Comparison of ENCODE assay signal across 9 cellular contexts in genomic region chr19:47419037-47419783, GRCh38. TPM values are rescaled to one million over a fixed set of nuclear protein-coding genes. Genes with fewer than 3 reads are reported as not detected.
DNase-seq lines count a peak whose midpoint lies in the region; ATAC-seq, FAIRE-seq and TF ChIP-seq lines count a peak whose summit lies in the region.
"Had no signal": no experiment of that assay in that cellular context is flagged by ENCODE, and none has a peak within 500 bp of the region (broad histone marks: within the 10 kb centered on the region; RNA-seq: fewer than 3 reads in every experiment).

MEIS3 (minus strand) TSS chr19:47419527; CDS start chr19:47419081, 446 bp downstream.

- H3K4me2 ChIP-seq in GM23248 (ENCODE audit: unreplicated experiment) (peak within 1 kb of the TSS; percentile 99), SK-N-SH (peak within 1 kb of the TSS; percentile 99)

- H2AFZ ChIP-seq in GM23248 (0 out of 2 replicates have a peak within 1 kb of the TSS, but pooled peaks have one; percentile 32), SK-N-SH (ENCODE audit: low read depth) (0 out of 2 replicates have a peak within 1 kb of the TSS, but pooled peaks have one; percentile 16)

- H3K9me2 ChIP-seq in GM23248 (ENCODE audit: insufficient read depth) (no peaks in the 10 kb centered on the region), SK-N-SH (no peaks in the 10 kb centered on the region)

- WGBS in GM23248 (ENCODE audit: low coverage in 1 of 2, low lambda C conversion rate in 2 of 2, missing lambda C conversion rate in 2 of 2), 2 experiments, result 1 to 4% methylated on average over 4 to 24 of the region's 69 CpGs
- WGBS in SK-N-SH (ENCODE audit: low lambda C conversion rate), result 17% methylated on average over 7 of the region's 69 CpGs
- WGBS in small intestine, 3 donors, result 0 to 4% (median 2%) methylated on average over 12 to 69 of the region's 69 CpGs

- POLR2A ChIA-PET in SK-N-SH (lab: Yijun Ruan, JAX), result interaction anchor here (0.7 to 1.0 kb wide), 2 partner anchors 9 to 218 kb away, joined by 3 to 4 read pairs; no protein-coding TSS in a partner anchor

- H3K27ac ChIP-seq in GM23248 (no peak within 1 kb of the TSS), SK-N-SH (ENCODE audit: low read depth in 2 of 2, low read length in 1 of 2) (peak within 1 kb of the TSS in 1 of 2 experiments; percentile 64; a peak in 2 of 4 replicates), small intestine (ENCODE audit: low read depth in 1 of 2, low read length in 1 of 2) (no peak within 1 kb of the TSS)

- no peak for TF ChIP-seq EP300 in SK-N-SH (IDR thresholded peaks at IDR 0.05; ENCODE audit: borderline replicate concordance in 1 of 2, low read depth in 1 of 2, low read length in 1 of 2)

- TF ChIP-seq CTCF in SK-N-SH (IDR thresholded peaks at IDR 0.05), result no peak

- intact Hi-C loops in left ventricle myocardium superior (cut with micrococcal nuclease), result no loop called here

- TF ChIP-seq RAD21 in SK-N-SH (IDR thresholded peaks at IDR 0.05; ENCODE audit: low read length), result no peak

- H3K79me2 ChIP-seq in GM23248 (ENCODE audit: insufficient read depth) (0 out of 2 replicates have a peak, but pooled peaks cover 6% of the 10 kb centered on the region), SK-N-SH (ENCODE audit: insufficient read depth) (peaks cover 21% of the 10 kb centered on the region)

- H3F3A ChIP-seq in GM23248 (ENCODE audit: insufficient read depth), result no peaks in the 10 kb centered on the region
- peaks cover 5% of the 10 kb centered on the region for H3F3A ChIP-seq in SK-N-SH (replicated peaks; ENCODE audit: insufficient read depth)

- in situ Hi-C loops in GM23248 (cut with MboI), result no loop called here

- CTCF ChIA-PET in SK-N-SH (lab: Yijun Ruan, JAX), result interaction anchor here (1.0 kb wide), 1 partner anchor 28 kb away, joined by 6 read pairs; no protein-coding TSS in a partner anchor

- H3K36me3 ChIP-seq in GM23248 (ENCODE audit: low read depth), result peaks cover 2% of the 10 kb centered on the region; the same call in 1 of the 2 replicates
- peaks cover 2 to 5% of the 10 kb centered on the region in 2 experiments for H3K36me3 ChIP-seq in SK-N-SH (replicated peaks in 1 of 2; ENCODE audit: control insufficient read depth in 1 of 2, insufficient read depth in 2 of 2, low read length in 1 of 2)
- no peaks in the 10 kb centered on the region for H3K36me3 ChIP-seq in small intestine (ENCODE audit: control insufficient read depth in 2 of 2, insufficient read depth in 2 of 2, low read length in 2 of 2)

- H3K4me3 ChIP-seq in GM23248 (peak within 1 kb of the TSS; percentile 91), SK-N-SH (ENCODE audit: low read depth in 2 of 2, low read length in 1 of 2) (peak within 1 kb of the TSS; percentile 65 to 73), small intestine (ENCODE audit: low read depth in 1 of 2, low read length in 2 of 2) (peak within 1 kb of the TSS; percentile 11 to 40)

- H3K9ac ChIP-seq in GM23248, result peak within 1 kb of the TSS; percentile 73
- H3K9ac ChIP-seq in SK-N-SH, result peak within 1 kb of the TSS; percentile 74

- H4K20me1 ChIP-seq in GM23248 (ENCODE audit: insufficient read depth) (no peaks in the 10 kb centered on the region), SK-N-SH (ENCODE audit: insufficient read depth) (peaks cover 25% of the 10 kb centered on the region)

- DNase-seq in GM23248, result peak; percentile 42
- peak; percentile 81 for DNase-seq in SK-N-SH
- no peak for DNase-seq in left ventricle myocardium superior
- DNase-seq in small intestine, result no peak
- no peak for DNase-seq in NCI-H510A treated with DMSO at 0.1 percent for 48 hours (lab: John Stamatoyannopoulos, UW)
- no peak for DNase-seq in germinal center (ENCODE audit: low spot score)
- DNase-seq: HCEC 1CT had no signal

- FAIRE-seq in small intestine (lab: Jason Lieb, UNC), result no peak

- H3K4me1 ChIP-seq in GM23248 (ENCODE audit: insufficient read depth), result peaks cover 4% of the 10 kb centered on the region; the same call in 1 of the 2 replicates
- peaks cover 26 to 37% of the 10 kb centered on the region in 2 experiments; a peak in 3 of 4 replicates for H3K4me1 ChIP-seq in SK-N-SH (ENCODE audit: control insufficient read depth in 1 of 2, insufficient read depth in 2 of 2, low read depth in 1 of 2, low read length in 1 of 2)
- H3K4me1 ChIP-seq in small intestine (ENCODE audit: control insufficient read depth in 2 of 2, insufficient read depth in 1 of 2, low read depth in 1 of 2, low read length in 1 of 2), result no peaks in the 10 kb centered on the region

- peak; percentile 9 for ATAC-seq in left ventricle myocardium superior
- ATAC-seq in HG03108 (IDR thresholded peaks at IDR 0.05; ENCODE audit: unreplicated experiment), result no peak
- ATAC-seq: esophagus mucosa had no signal

- no peaks in the 10 kb centered on the region for H3K9me3 ChIP-seq in GM23248 (ENCODE audit: low read depth)
- no peaks in the 10 kb centered on the region for H3K9me3 ChIP-seq in SK-N-SH
- H3K9me3 ChIP-seq in small intestine (ENCODE audit: control insufficient read depth, low read depth), result no peaks in the 10 kb centered on the region

- H3K27me3 ChIP-seq in GM23248 (replicated peaks; ENCODE audit: insufficient read depth), result peaks cover 35% of the 10 kb centered on the region
- no peaks in the 10 kb centered on the region for H3K27me3 ChIP-seq in SK-N-SH (ENCODE audit: insufficient read depth)
- peaks cover 7 to 36% of the 10 kb centered on the region in 2 donors for H3K27me3 ChIP-seq in small intestine (ENCODE audit: control insufficient read depth in 2 of 2, insufficient read depth in 2 of 2, low read length in 2 of 2)

TF ChIP-seq in SK-N-SH, 30 proteins besides CTCF, POLR2A, EP300 and RAD21:
- no peak for TF ChIP-seq NRF1 (IDR thresholded peaks at IDR 0.05; ENCODE audit: low read depth, low read length)
- TF ChIP-seq MAX (IDR thresholded peaks at IDR 0.05; ENCODE audit: low read depth), result no peak
- TF ChIP-seq ELF1 (IDR thresholded peaks at IDR 0.05), result no peak
- no peak for TF ChIP-seq GATA2 (CRISPR knock-in tag; IDR thresholded peaks at IDR 0.05)
- TF ChIP-seq POLR2AphosphoS5 (IDR thresholded peaks at IDR 0.05; ENCODE audit: low read depth, low read length), result no peak
- TF ChIP-seq FOXJ3 (CRISPR knock-in tag; IDR thresholded peaks at IDR 0.05), result no peak
- no peak for TF ChIP-seq GABPA (IDR thresholded peaks at IDR 0.05; ENCODE audit: low read depth)
- TF ChIP-seq FOSL2 (IDR thresholded peaks at IDR 0.05; ENCODE audit: borderline replicate concordance, low read depth), result no peak
- TF ChIP-seq ZBTB33 (IDR thresholded peaks at IDR 0.05; ENCODE audit: borderline replicate concordance, low read depth), result no peak
- TF ChIP-seq TEAD4 (IDR thresholded peaks at IDR 0.05; ENCODE audit: borderline replicate concordance, insufficient read depth), result no peak
- TF ChIP-seq SIN3A (IDR thresholded peaks at IDR 0.05; ENCODE audit: borderline replicate concordance, low read depth, low read length), result no peak
- TF ChIP-seq MEF2A (IDR thresholded peaks at IDR 0.05; ENCODE audit: borderline replicate concordance, low read depth), result no peak
- TF ChIP-seq NFIC (IDR thresholded peaks at IDR 0.05; ENCODE audit: borderline replicate concordance), result no peak
- TF ChIP-seq JUND (IDR thresholded peaks at IDR 0.05), result no peak
- TF ChIP-seq RCOR1 (IDR thresholded peaks at IDR 0.05; ENCODE audit: low read length), result no peak
- no peak for TF ChIP-seq TAF1 (IDR thresholded peaks at IDR 0.05; ENCODE audit: borderline replicate concordance, low read depth, low read length)
- no peak for TF ChIP-seq RFX5 (IDR thresholded peaks at IDR 0.05; ENCODE audit: low read length)

RNA-seq across cellular contexts. Expression of gene MEIS3, which starts in this region (rescaled TPM):
- 51.5 and 56.1 TPM in 2 replicates for total RNA-seq in GM23248 (2014; rRNA removed; shearing (Covaris generic))
- polyA plus RNA-seq in GM23248 (2016; fragmentation: Nextera tagmentation; extraction: Ambion mirVana) (17.6 and 20.1 TPM in 2 replicates), SK-N-SH (2012; rRNA removed) (61.0 and 69.8 TPM in 2 replicates), small intestine (10 to 100 TPM in 1 of 3 donors, 1 to 10 TPM in 1, not detected in 1; 4.6 to 11.2 TPM)
- polyA plus RNA-seq in SK-N-SH (2012; cell fraction: cytosol; rRNA removed), result 34.6 and 50.3 TPM in 2 replicates
- 160 and 191 TPM in 2 replicates for polyA plus RNA-seq in SK-N-SH (2012; cell fraction: nucleus; rRNA removed)
- total RNA-seq in left ventricle myocardium superior, result 3.4 TPM

Comparison
In these comparisons a context has a peak if more than half of its experiments do, and no peak if none do; other contexts are left out.
1. RNA of gene MEIS3 (total RNA-seq): 51.5 to 56.1 TPM in GM23248; 3.4 TPM in left ventricle myocardium superior (single experiment); every median in the first group is over 10 times any median in the second.
2. DNase-seq: peak in GM23248 (single experiment) and SK-N-SH (single experiment); none in left ventricle myocardium superior (single experiment), small intestine (single experiment), NCI-H510A treated with DMSO at 0.1 percent for 48 hours (single experiment) and germinal center (single experiment).
3. H3K4me3 ChIP-seq: peak in every context shown above with its lines; median percentile 91 in GM23248; 69 in SK-N-SH; 26 in small intestine.